ENCODE assay signal across 10 cellular contexts in genomic region chrX:56766554-56767412, GRCh38. TPM values are rescaled to one million over a fixed set of nuclear protein-coding genes. Genes with fewer than 3 reads are reported as not detected.
DNase-seq lines count a peak whose midpoint lies in the region; ATAC-seq and TF ChIP-seq lines count a peak whose summit lies in the region.
"Had no signal": no experiment of that assay in that cellular context is flagged by ENCODE, and none has a peak within 500 bp of the region (broad histone marks: within the 10 kb centered on the region; RNA-seq: fewer than 3 reads in every experiment).

No MANE protein-coding gene starts in this region.

- H3K4me1 Mint-ChIP-seq in Caco-2 (ENCODE audit: low read depth, unreplicated experiment) (peaks cover 9% of the 10 kb centered on the region), glutamatergic neuron (ENCODE audit: low read depth, unreplicated experiment) (peaks cover 18% of the 10 kb centered on the region)

- no peak for ATAC-seq in GM18858 (IDR thresholded peaks at IDR 0.05; ENCODE audit: unreplicated experiment)

- 53 to 72% (median 62%) methylated on average over 23 of the region's 23 CpGs for WGBS in ovary, 3 donors

- H3K9me3 ChIP-seq in Caco-2 = no peaks in the 10 kb centered on the region
- no peaks in the 10 kb centered on the region for H3K9me3 ChIP-seq in OCI-LY1 (ENCODE audit: low read length)
- no peaks in the 10 kb centered on the region for H3K9me3 ChIP-seq in ovary
- H3K9me3 ChIP-seq: prostate gland had no signal

- H3K27ac ChIP-seq in OCI-LY1 (ENCODE audit: low read depth, low read length, poor library complexity, severe bottlenecking) (peak overlapping the region; percentile 96), dorsolateral prefrontal cortex (peak overlapping the region in 44 of 59 donors; percentile 10 to 100 (median 75)), ovary (peak overlapping the region in 1 of 2 donors; percentile 23)
- H3K27ac ChIP-seq: prostate gland had no signal

- BruUV-seq in Caco-2 (replicated peaks; lab: Mats Ljungman, UMichigan) = no TSS peak

- H3K4me3 ChIP-seq in Caco-2 (ENCODE audit: low read depth, low read length) = no peak overlapping the region
- no peak overlapping the region for H3K4me3 ChIP-seq in OCI-LY1 (ENCODE audit: low read depth, low read length, poor library complexity, severe bottlenecking)
- H3K4me3 ChIP-seq in dorsolateral prefrontal cortex = peak overlapping the region in 47 of 59 donors; percentile 34 to 79 (median 64)
- H3K4me3 ChIP-seq in ovary = peak overlapping the region; percentile 50
- H3K4me3 ChIP-seq: prostate gland had no signal

- CTCF ChIA-PET in Caco-2 (lab: Charles Lee) = no interaction called here

- no peak overlapping the region for H2AFZ ChIP-seq in OCI-LY1 (ENCODE audit: low read length)

- no peaks in the 10 kb centered on the region for H3K36me3 ChIP-seq in Caco-2 (ENCODE audit: control insufficient read depth, insufficient read depth, low read length)
- H3K36me3 ChIP-seq in OCI-LY1 (ENCODE audit: insufficient read depth, low read length) = no peaks in the 10 kb centered on the region
- H3K36me3 ChIP-seq in ovary = no peaks in the 10 kb centered on the region
- H3K36me3 ChIP-seq: prostate gland had no signal

- H3K36me3 Mint-ChIP-seq in Caco-2 (ENCODE audit: insufficient read depth, unreplicated experiment) (no peaks in the 10 kb centered on the region), glutamatergic neuron (ENCODE audit: unreplicated experiment) (no peaks in the 10 kb centered on the region)

- H3K4me3 Mint-ChIP-seq in Caco-2 (ENCODE audit: unreplicated experiment) (no peak overlapping the region), glutamatergic neuron (ENCODE audit: unreplicated experiment) (no peak overlapping the region)

- no peak for TF ChIP-seq CTCF in Caco-2 (IDR thresholded peaks at IDR 0.05; ENCODE audit: insufficient read depth in 1 of 2, low read depth in 1 of 2, low read length in 1 of 2, severe bottlenecking in 1 of 2, unreplicated experiment in 1 of 2)
- no peak for TF ChIP-seq CTCF in OCI-LY1 (IDR thresholded peaks at IDR 0.05; ENCODE audit: low read length)
- TF ChIP-seq CTCF in dorsolateral prefrontal cortex (IDR thresholded peaks at IDR 0.05 in 54 of 56, conservative IDR thresholded peaks at IDR 0.05 in 2 of 56; ENCODE audit: low read depth in 1 of 56, partially characterized antibody in 56 of 56) = no peak
- TF ChIP-seq CTCF in ovary (IDR thresholded peaks at IDR 0.05) = no peak
- TF ChIP-seq CTCF in glutamatergic neuron (IDR thresholded peaks at IDR 0.05; ENCODE audit: partially characterized antibody, unreplicated experiment) = no peak

- H3K27ac Mint-ChIP-seq in Caco-2 (ENCODE audit: unreplicated experiment) (peak overlapping the region; percentile 48), glutamatergic neuron (ENCODE audit: unreplicated experiment) (no peak overlapping the region)

- TF ChIP-seq EP300 in ovary (IDR thresholded peaks at IDR 0.05) = no peak

- H3F3A ChIP-seq in OCI-LY1 (ENCODE audit: insufficient read depth, low read length) = no peaks in the 10 kb centered on the region

- no peak overlapping the region for H3K4me2 ChIP-seq in OCI-LY1 (ENCODE audit: low read length)

- H3K9me3 Mint-ChIP-seq in Caco-2 (ENCODE audit: unreplicated experiment) (no peaks in the 10 kb centered on the region), glutamatergic neuron (ENCODE audit: unreplicated experiment) (peaks cover 3% of the 10 kb centered on the region)

- no peak overlapping the region for H3K9ac ChIP-seq in OCI-LY1 (ENCODE audit: low read length)

- no peaks in the 10 kb centered on the region for H3K4me1 ChIP-seq in Caco-2
- peaks cover 44% of the 10 kb centered on the region for H3K4me1 ChIP-seq in OCI-LY1 (ENCODE audit: insufficient read depth, low read length, severe bottlenecking)
- H3K4me1 ChIP-seq in ovary (ENCODE audit: insufficient read depth) = peaks cover 4% of the 10 kb centered on the region
- H3K4me1 ChIP-seq: prostate gland had no signal

- H3K27me3 Mint-ChIP-seq in Caco-2 (ENCODE audit: insufficient read depth, unreplicated experiment) (no peaks in the 10 kb centered on the region), glutamatergic neuron (ENCODE audit: unreplicated experiment) (peaks cover 9% of the 10 kb centered on the region)

- H3K27me3 ChIP-seq in Caco-2 (replicated peaks; ENCODE audit: control insufficient read depth, insufficient read depth, low read length) = no peaks in the 10 kb centered on the region
- no peaks in the 10 kb centered on the region for H3K27me3 ChIP-seq in OCI-LY1 (ENCODE audit: insufficient read depth, low read length)
- peaks cover 0 to 3% (median 0%) of the 10 kb centered on the region in 45 donors for H3K27me3 ChIP-seq in dorsolateral prefrontal cortex
- no peaks in the 10 kb centered on the region for H3K27me3 ChIP-seq in ovary

- TF ChIP-seq POLR2A in ovary (IDR thresholded peaks at IDR 0.05) = no peak

- H3K79me2 ChIP-seq in OCI-LY1 (ENCODE audit: insufficient read depth, low read length) = no peaks in the 10 kb centered on the region

- no peaks in the 10 kb centered on the region for H3K9me2 ChIP-seq in OCI-LY1 (ENCODE audit: low read depth, low read length)

- intact Hi-C loops in Caco-2 (cut with micrococcal nuclease; ENCODE audit: unreplicated experiment) (no loop called here), dorsolateral prefrontal cortex (cut with DNase I) (loop anchor here in 1 of 2 donors (10.0 kb wide), 1 partner anchor 1602 kb away; no protein-coding TSS in a partner anchor), ovary (cut with DNase I) (no loop called here)

- DNase-seq in Caco-2 (no peak), dorsolateral prefrontal cortex (peak in 1 of 10 donors; percentile 17), ovary (no peak), glutamatergic neuron (no peak), SKM-1 (lab: John Stamatoyannopoulos, UW; ENCODE audit: unreplicated experiment) (no peak)
- DNase-seq in stimulated activated CD4-positive, alpha-beta T cell treated with anti-CD3 and anti-CD28 coated beads, Interleukin-4, amount 100 ng/mL, for 24 hours = no peak
- DNase-seq: T1000 had no signal

- POLR2A ChIA-PET in Caco-2 (lab: Charles Lee) = no interaction called here

- no peaks in the 10 kb centered on the region for H4K20me1 ChIP-seq in OCI-LY1 (ENCODE audit: insufficient read depth, low read length)

RNA-seq across cellular contexts. Expression of gene NBDY, which starts 37.7 kb away (rescaled TPM):
- total RNA-seq in Caco-2 (2022) = 27.9 and 29.4 TPM in 2 replicates
- total RNA-seq in dorsolateral prefrontal cortex = 10 to 100 TPM; 17.2 to 46.9 (median 34.2) TPM
- total RNA-seq in ovary = 10 to 100 TPM; 11.9 to 45.7 (median 35.1) TPM
- 10 to 100 TPM; 27.8 to 60.9 TPM for polyA plus RNA-seq in ovary
- 53.6 TPM for total RNA-seq in glutamatergic neuron (ENCODE audit: unreplicated experiment)

Comparison
In these comparisons a context has a peak if more than half of its experiments do, and no peak if none do; other contexts are left out.
1. H3K4me3 ChIP-seq: peak in dorsolateral prefrontal cortex (47 of 59) and ovary (single experiment); none in Caco-2 (single experiment) and OCI-LY1 (single experiment).